10 cellular contexts compared by ENCODE assay signal in genomic region chr6:138250513-138251247, GRCh38. TPM values are rescaled to one million over a fixed set of nuclear protein-coding genes. Genes with fewer than 3 reads are reported as not detected.
A peak's percentile ranks its signal among the peaks of the same experiment; 100 is the strongest.
DNase-seq lines count a peak whose midpoint lies in the region; ATAC-seq and TF ChIP-seq lines count a peak whose summit lies in the region.
"Had no signal": no experiment of that assay in that cellular context is flagged by ENCODE, and none has a peak within 500 bp of the region (broad histone marks: within the 10 kb centered on the region; RNA-seq: fewer than 3 reads in every experiment).

No MANE protein-coding gene starts in this region.

- no peaks in the 10 kb centered on the region for H3K9me3 Mint-ChIP-seq in activated T-cell treated with anti-CD3 and anti-CD28 coated beads, Interleukin-2, amount 50 U/mL, for 24 hours
- H3K9me3 Mint-ChIP-seq: activated naive CD4-positive, alpha-beta T cell treated with anti-CD3 and anti-CD28 coated beads, Interleukin-2, amount 50 U/mL, for 24 hours had no signal

- H3K36me3 ChIP-seq in left ventricle myocardium inferior (no peaks in the 10 kb centered on the region), smooth muscle cell (ENCODE audit: low read depth) (no peaks in the 10 kb centered on the region)

- in situ Hi-C loops in astrocyte of the spinal cord (cut with HindIII; ENCODE audit: low sequenced_read_pairs): no loop called here

- H3K9ac ChIP-seq in smooth muscle cell (ENCODE audit: low read depth): peak overlapping the region; percentile 50

- H3K9me3 ChIP-seq in left ventricle myocardium inferior (replicated peaks) (no peaks in the 10 kb centered on the region), smooth muscle cell (replicated peaks; ENCODE audit: low read depth) (no peaks in the 10 kb centered on the region)

- ATAC-seq in GM19455 (IDR thresholded peaks at IDR 0.05; ENCODE audit: unreplicated experiment): no peak
- ATAC-seq in HG03196 (IDR thresholded peaks at IDR 0.05; ENCODE audit: unreplicated experiment): no peak

- H3K27me3 ChIP-seq in left ventricle myocardium inferior (ENCODE audit: low read depth) (no peaks in the 10 kb centered on the region), smooth muscle cell (ENCODE audit: low read depth) (no peaks in the 10 kb centered on the region)

- no peaks in the 10 kb centered on the region for H3F3A ChIP-seq in smooth muscle cell (ENCODE audit: low read depth)

- H2AFZ ChIP-seq in smooth muscle cell (ENCODE audit: low read depth): peak overlapping the region; percentile 36

- H3K4me2 ChIP-seq in smooth muscle cell: peak overlapping the region; percentile 47

- H3K27ac Mint-ChIP-seq in activated T-cell treated with anti-CD3 and anti-CD28 coated beads, Interleukin-2, amount 50 U/mL, for 24 hours: no peak overlapping the region
- H3K27ac Mint-ChIP-seq: activated naive CD4-positive, alpha-beta T cell treated with anti-CD3 and anti-CD28 coated beads, Interleukin-2, amount 50 U/mL, for 24 hours had no signal

- 54% methylated on average over 16 of the region's 16 CpGs for WGBS in smooth muscle cell (ENCODE audit: low lambda C conversion rate)

- H3K4me1 ChIP-seq in left ventricle myocardium inferior (no peaks in the 10 kb centered on the region), smooth muscle cell (ENCODE audit: low read depth) (no peaks in the 10 kb centered on the region)

- TF ChIP-seq CTCF in astrocyte of the spinal cord (IDR thresholded peaks at IDR 0.05; ENCODE audit: low read depth, low read length) (no peak), left ventricle myocardium inferior (IDR thresholded peaks at IDR 0.05; ENCODE audit: borderline replicate concordance) (no peak), smooth muscle cell (IDR thresholded peaks at IDR 0.05; ENCODE audit: borderline replicate concordance, insufficient read depth, poor library complexity, severe bottlenecking) (no peak)

- peaks cover 3% of the 10 kb centered on the region for H3K27me3 Mint-ChIP-seq in activated T-cell treated with anti-CD3 and anti-CD28 coated beads, Interleukin-2, amount 50 U/mL, for 24 hours

- H3K27ac ChIP-seq in left ventricle myocardium inferior (replicated peaks): no peak overlapping the region
- peak overlapping the region; percentile 60 for H3K27ac ChIP-seq in smooth muscle cell (ENCODE audit: low read depth)

- no peaks in the 10 kb centered on the region for H3K4me1 Mint-ChIP-seq in activated T-cell treated with anti-CD3 and anti-CD28 coated beads, Interleukin-2, amount 50 U/mL, for 24 hours (ENCODE audit: low read depth)
- H3K4me1 Mint-ChIP-seq: activated naive CD4-positive, alpha-beta T cell treated with anti-CD3 and anti-CD28 coated beads, Interleukin-2, amount 50 U/mL, for 24 hours had no signal

- H3K4me3 Mint-ChIP-seq in activated T-cell treated with anti-CD3 and anti-CD28 coated beads, Interleukin-2, amount 50 U/mL, for 24 hours: no peak overlapping the region
- H3K4me3 Mint-ChIP-seq: activated naive CD4-positive, alpha-beta T cell treated with anti-CD3 and anti-CD28 coated beads, Interleukin-2, amount 50 U/mL, for 24 hours had no signal

- no peaks in the 10 kb centered on the region for H4K20me1 ChIP-seq in smooth muscle cell (ENCODE audit: low read depth)

- peak; percentile 18 for DNase-seq in GOT3 (lab: John Stamatoyannopoulos, UW)
- peak; percentile 92 for DNase-seq in astrocyte of the spinal cord (ENCODE audit: low read depth, low spot score)
- DNase-seq in left ventricle myocardium inferior: peak; percentile 17
- peak; percentile 2 for DNase-seq in smooth muscle cell (lab: John Stamatoyannopoulos, UW; ENCODE audit: unreplicated experiment)
- no peak for DNase-seq in activated naive CD4-positive, alpha-beta T cell treated with anti-CD3 and anti-CD28 coated beads, Interleukin-2, amount 50 U/mL, for 16 hours
- no peak for DNase-seq in activated T-cell treated with anti-CD3 and anti-CD28 coated beads, Interleukin-2, amount 50 U/mL, for 24 hours

- no peaks in the 10 kb centered on the region for H3K79me2 ChIP-seq in smooth muscle cell (ENCODE audit: low read depth)

- no peaks in the 10 kb centered on the region for H3K36me3 Mint-ChIP-seq in activated T-cell treated with anti-CD3 and anti-CD28 coated beads, Interleukin-2, amount 50 U/mL, for 24 hours (ENCODE audit: low read depth)
- H3K36me3 Mint-ChIP-seq: activated naive CD4-positive, alpha-beta T cell treated with anti-CD3 and anti-CD28 coated beads, Interleukin-2, amount 50 U/mL, for 24 hours had no signal

- intact Hi-C loops in left ventricle myocardium inferior (cut with micrococcal nuclease): loop anchor here (10.0 kb wide), 1 partner anchor 916 kb away; no protein-coding TSS in a partner anchor

- no peak overlapping the region for H3K4me3 ChIP-seq in astrocyte of the spinal cord (ENCODE audit: low read depth, low read length)
- H3K4me3 ChIP-seq in left ventricle myocardium inferior: peak overlapping the region; percentile 6
- H3K4me3 ChIP-seq in smooth muscle cell: no peak overlapping the region

RNA-seq across cellular contexts. Expression of gene PBOV1, which starts 32.4 kb away (rescaled TPM):
- total RNA-seq in left ventricle myocardium inferior (not detected), smooth muscle cell (not detected in 2 replicates)
- polyA plus RNA-seq in smooth muscle cell: not detected in 2 replicates
- total RNA-seq: urinary bladder had no signal
- polyA plus RNA-seq: urinary bladder had no signal

Comparison
In these comparisons a context has a peak if more than half of its experiments do, and no peak if none do; other contexts are left out.
1. DNase-seq: peak in GOT3 (single experiment), astrocyte of the spinal cord (single experiment), left ventricle myocardium inferior (single experiment) and smooth muscle cell (single experiment); none in activated naive CD4-positive, alpha-beta T cell treated with anti-CD3 and anti-CD28 coated beads, Interleukin-2, amount 50 U/mL, for 16 hours (single experiment) and activated T-cell treated with anti-CD3 and anti-CD28 coated beads, Interleukin-2, amount 50 U/mL, for 24 hours (single experiment).